13 cellular contexts compared by ENCODE assay signal in the genomic region with DNA sequence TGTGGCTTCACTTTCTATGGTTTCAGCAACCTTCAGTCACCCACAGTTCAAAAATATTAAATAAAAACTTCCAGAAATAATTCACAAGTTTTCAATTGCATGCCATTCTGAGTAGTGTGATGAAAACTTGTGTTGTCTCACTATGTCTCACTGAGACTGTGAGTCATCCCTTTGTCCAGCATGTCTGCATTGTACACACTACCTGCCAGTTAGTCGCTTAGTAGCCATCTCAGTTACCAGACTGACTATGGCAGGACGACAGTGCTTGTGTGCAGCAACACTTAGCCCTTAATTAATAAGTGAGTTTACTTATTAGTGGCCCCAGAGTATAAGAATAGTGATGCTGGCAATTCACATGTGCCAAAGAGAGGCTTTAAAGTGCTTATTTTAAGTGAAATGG. TPM values are rescaled to one million over a fixed set of nuclear protein-coding genes. Genes with fewer than 3 reads are reported as not detected.
DNase-seq lines count a peak whose midpoint lies in the region; ATAC-seq, FAIRE-seq and TF ChIP-seq lines count a peak whose summit lies in the region.
"Had no signal": no experiment of that assay in that cellular context is flagged by ENCODE, and none has a peak within 500 bp of the region (broad histone marks: within the 10 kb centered on the region; RNA-seq: fewer than 3 reads in every experiment).

No MANE protein-coding gene starts in this region.

- no peak for TF ChIP-seq CTCF in fibroblast of villous mesenchyme (IDR thresholded peaks at IDR 0.05; ENCODE audit: insufficient read depth, low read depth, low read length)
- no peak for TF ChIP-seq CTCF in WERI-Rb-1 (IDR thresholded peaks at IDR 0.05; ENCODE audit: low read depth, low read length)
- TF ChIP-seq CTCF in spleen (IDR thresholded peaks at IDR 0.05 in 8 of 11, conservative IDR thresholded peaks at IDR 0.05 in 3 of 11), result no peak

- peaks cover 5% of the 10 kb centered on the region for H3K4me1 Mint-ChIP-seq in activated naive CD4-positive, alpha-beta T cell treated with anti-CD3 and anti-CD28 coated beads for 36 hours (ENCODE audit: low read depth)
- H3K4me1 Mint-ChIP-seq: neural progenitor cell had no signal

- H3K27me3 Mint-ChIP-seq in activated naive CD4-positive, alpha-beta T cell treated with anti-CD3 and anti-CD28 coated beads for 36 hours (ENCODE audit: low read depth), result no peaks in the 10 kb centered on the region

- no peaks in the 10 kb centered on the region for H3K9me3 Mint-ChIP-seq in activated naive CD4-positive, alpha-beta T cell treated with anti-CD3 and anti-CD28 coated beads, Interleukin-2, amount 50 U/mL, for 72 hours
- no peaks in the 10 kb centered on the region for H3K9me3 Mint-ChIP-seq in activated naive CD4-positive, alpha-beta T cell treated with anti-CD3 and anti-CD28 coated beads for 36 hours
- H3K9me3 Mint-ChIP-seq: neural progenitor cell had no signal

- CTCF ChIA-PET in activated naive CD4-positive, alpha-beta T cell treated with anti-CD3 and anti-CD28 coated beads for 36 hours (lab: Charles Lee), result no interaction called here

- no peaks in the 10 kb centered on the region for H3K27me3 ChIP-seq in WERI-Rb-1 (ENCODE audit: insufficient read depth, low read depth, severe bottlenecking)
- no peaks in the 10 kb centered on the region for H3K27me3 ChIP-seq in spleen (replicated peaks in 1 of 7)
- H3K27me3 ChIP-seq: neural progenitor cell, thyroid gland had no signal

- H3K9me3 ChIP-seq in WERI-Rb-1 (ENCODE audit: severe bottlenecking) (no peaks in the 10 kb centered on the region), spleen (no peaks in the 10 kb centered on the region)
- H3K9me3 ChIP-seq: thyroid gland had no signal

- WGBS in spleen, 5 donors, result 90 to 96% (median 93%) methylated on average over 2 of the region's 2 CpGs

- ATAC-seq in activated naive CD4-positive, alpha-beta T cell treated with anti-CD3 and anti-CD28 coated beads, Interleukin-2, amount 50 U/mL, for 72 hours, result peak; percentile 78 to 95
- peak; percentile 99 for ATAC-seq in SK-N-SH treated with all-trans-retinoic acid at 6 μM for 48 hours

- H3K36me3 Mint-ChIP-seq in activated naive CD4-positive, alpha-beta T cell treated with anti-CD3 and anti-CD28 coated beads, Interleukin-2, amount 50 U/mL, for 72 hours, result peaks cover 10 to 14% of the 10 kb centered on the region in 2 donors
- H3K36me3 Mint-ChIP-seq in activated naive CD4-positive, alpha-beta T cell treated with anti-CD3 and anti-CD28 coated beads for 36 hours (ENCODE audit: low read depth), result peaks cover 24% of the 10 kb centered on the region

- intact Hi-C loops in activated naive CD4-positive, alpha-beta T cell treated with anti-CD3 and anti-CD28 coated beads for 36 hours (cut with micrococcal nuclease), result no loop called here
- intact Hi-C loops in spleen (cut with DNase I; ENCODE audit: low total_unique reads), result no loop called here

- no peak for DNase-seq in activated naive CD4-positive, alpha-beta T cell treated with anti-CD3 and anti-CD28 coated beads, Interleukin-2, amount 50 U/mL, for 72 hours (ENCODE audit: low spot score in 2 of 2)
- no peak for DNase-seq in activated naive CD4-positive, alpha-beta T cell treated with anti-CD3 and anti-CD28 coated beads for 36 hours
- DNase-seq in fibroblast of villous mesenchyme (ENCODE audit: low read depth) (peak; percentile 40), urothelium cell line (ENCODE audit: low spot score) (peak; percentile 49), NCI-H774 (lab: John Stamatoyannopoulos, UW) (no peak), WERI-Rb-1 (no peak), spleen (no peak)
- DNase-seq: stimulated activated CD4-positive, alpha-beta T cell treated with anti-CD3 and anti-CD28 coated beads, Interleukin-4, amount 100 ng/mL, for 4 hours; T-helper 1 cell; thyroid gland had no signal

- TF ChIP-seq POLR2A in spleen (IDR thresholded peaks at IDR 0.05), result no peak

- FAIRE-seq in urothelium cell line (lab: Jason Lieb, UNC), result peak; percentile 81

- H3K27ac Mint-ChIP-seq in activated naive CD4-positive, alpha-beta T cell treated with anti-CD3 and anti-CD28 coated beads, Interleukin-2, amount 50 U/mL, for 72 hours, result no peak overlapping the region
- no peak overlapping the region for H3K27ac Mint-ChIP-seq in activated naive CD4-positive, alpha-beta T cell treated with anti-CD3 and anti-CD28 coated beads for 36 hours
- H3K27ac Mint-ChIP-seq: neural progenitor cell had no signal

- H3K4me1 ChIP-seq in spleen, result no peaks in the 10 kb centered on the region
- H3K4me1 ChIP-seq: neural progenitor cell, thyroid gland had no signal

- H3K4me3 Mint-ChIP-seq in activated naive CD4-positive, alpha-beta T cell treated with anti-CD3 and anti-CD28 coated beads for 36 hours, result no peak overlapping the region
- H3K4me3 Mint-ChIP-seq: neural progenitor cell had no signal

- no peak overlapping the region for H3K4me3 ChIP-seq in fibroblast of villous mesenchyme (ENCODE audit: low read depth, low read length)
- no peak overlapping the region for H3K4me3 ChIP-seq in WERI-Rb-1 (ENCODE audit: low read depth, low read length)
- no peak overlapping the region for H3K4me3 ChIP-seq in spleen
- H3K4me3 ChIP-seq: neural progenitor cell, thyroid gland had no signal

- H3K36me3 ChIP-seq in WERI-Rb-1 (no peaks in the 10 kb centered on the region), spleen (peaks cover 0 to 93% (median 49%) of the 10 kb centered on the region in 6 donors)

- no peak overlapping the region for H3K27ac ChIP-seq in WERI-Rb-1
- no peak overlapping the region for H3K27ac ChIP-seq in spleen
- H3K27ac ChIP-seq: KMS-11, neural progenitor cell, thyroid gland had no signal

TF ChIP-seq in SK-N-SH treated with all-trans-retinoic acid at 6 μM for 48 hours, 23 proteins besides CTCF, POLR2A, EP300 and RAD21 (continues in another document):
- TF ChIP-seq TCF4 (CRISPR knock-in tag; IDR thresholded peaks at IDR 0.05; ENCODE audit: borderline replicate concordance) (no peak), ZNF565 (CRISPR knock-in tag; conservative IDR thresholded peaks at IDR 0.05; ENCODE audit: low read depth) (no peak), GLIS3 (CRISPR knock-in tag; IDR thresholded peaks at IDR 0.05) (no peak), ZNF8 (CRISPR knock-in tag; IDR thresholded peaks at IDR 0.05) (no peak), ZFP3 (CRISPR knock-in tag; IDR thresholded peaks at IDR 0.05) (no peak), ZNF70 (CRISPR knock-in tag; IDR thresholded peaks at IDR 0.05) (no peak), ESRRG (CRISPR knock-in tag; IDR thresholded peaks at IDR 0.05) (no peak), ARNTL (CRISPR knock-in tag; IDR thresholded peaks at IDR 0.05; ENCODE audit: borderline replicate concordance, low read depth) (no peak), CSDC2 (CRISPR knock-in tag; IDR thresholded peaks at IDR 0.05) (no peak)
- TF ChIP-seq, protein P1, sequence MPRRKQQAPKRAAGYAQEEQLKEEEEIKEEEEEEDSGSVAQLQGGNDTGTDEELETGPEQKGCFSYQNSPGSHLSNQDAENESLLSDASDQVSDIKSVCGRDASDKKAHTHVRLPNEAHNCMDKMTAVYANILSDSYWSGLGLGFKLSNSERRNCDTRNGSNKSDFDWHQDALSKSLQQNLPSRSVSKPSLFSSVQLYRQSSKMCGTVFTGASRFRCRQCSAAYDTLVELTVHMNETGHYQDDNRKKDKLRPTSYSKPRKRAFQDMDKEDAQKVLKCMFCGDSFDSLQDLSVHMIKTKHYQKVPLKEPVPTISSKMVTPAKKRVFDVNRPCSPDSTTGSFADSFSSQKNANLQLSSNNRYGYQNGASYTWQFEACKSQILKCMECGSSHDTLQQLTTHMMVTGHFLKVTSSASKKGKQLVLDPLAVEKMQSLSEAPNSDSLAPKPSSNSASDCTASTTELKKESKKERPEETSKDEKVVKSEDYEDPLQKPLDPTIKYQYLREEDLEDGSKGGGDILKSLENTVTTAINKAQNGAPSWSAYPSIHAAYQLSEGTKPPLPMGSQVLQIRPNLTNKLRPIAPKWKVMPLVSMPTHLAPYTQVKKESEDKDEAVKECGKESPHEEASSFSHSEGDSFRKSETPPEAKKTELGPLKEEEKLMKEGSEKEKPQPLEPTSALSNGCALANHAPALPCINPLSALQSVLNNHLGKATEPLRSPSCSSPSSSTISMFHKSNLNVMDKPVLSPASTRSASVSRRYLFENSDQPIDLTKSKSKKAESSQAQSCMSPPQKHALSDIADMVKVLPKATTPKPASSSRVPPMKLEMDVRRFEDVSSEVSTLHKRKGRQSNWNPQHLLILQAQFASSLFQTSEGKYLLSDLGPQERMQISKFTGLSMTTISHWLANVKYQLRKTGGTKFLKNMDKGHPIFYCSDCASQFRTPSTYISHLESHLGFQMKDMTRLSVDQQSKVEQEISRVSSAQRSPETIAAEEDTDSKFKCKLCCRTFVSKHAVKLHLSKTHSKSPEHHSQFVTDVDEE (CRISPR knock-in tag; IDR thresholded peaks at IDR 0.05), result no peak
- TF ChIP-seq, protein P2, sequence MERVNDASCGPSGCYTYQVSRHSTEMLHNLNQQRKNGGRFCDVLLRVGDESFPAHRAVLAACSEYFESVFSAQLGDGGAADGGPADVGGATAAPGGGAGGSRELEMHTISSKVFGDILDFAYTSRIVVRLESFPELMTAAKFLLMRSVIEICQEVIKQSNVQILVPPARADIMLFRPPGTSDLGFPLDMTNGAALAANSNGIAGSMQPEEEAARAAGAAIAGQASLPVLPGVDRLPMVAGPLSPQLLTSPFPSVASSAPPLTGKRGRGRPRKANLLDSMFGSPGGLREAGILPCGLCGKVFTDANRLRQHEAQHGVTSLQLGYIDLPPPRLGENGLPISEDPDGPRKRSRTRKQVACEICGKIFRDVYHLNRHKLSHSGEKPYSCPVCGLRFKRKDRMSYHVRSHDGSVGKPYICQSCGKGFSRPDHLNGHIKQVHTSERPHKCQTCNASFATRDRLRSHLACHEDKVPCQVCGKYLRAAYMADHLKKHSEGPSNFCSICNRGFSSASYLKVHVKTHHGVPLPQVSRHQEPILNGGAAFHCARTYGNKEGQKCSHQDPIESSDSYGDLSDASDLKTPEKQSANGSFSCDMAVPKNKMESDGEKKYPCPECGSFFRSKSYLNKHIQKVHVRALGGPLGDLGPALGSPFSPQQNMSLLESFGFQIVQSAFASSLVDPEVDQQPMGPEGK (CRISPR knock-in tag; IDR thresholded peaks at IDR 0.05; ENCODE audit: borderline replicate concordance), result no peak

RNA-seq across cellular contexts. Expression of a gene that starts 22.5 kb away (rescaled TPM):
- total RNA-seq in activated naive CD4-positive, alpha-beta T cell treated with anti-CD3 and anti-CD28 coated beads, Interleukin-2, amount 50 U/mL, for 72 hours, result 10 to 100 TPM in 1 of 2 donors, 1 to 10 TPM in 1; 9.0 to 25.3 TPM
- total RNA-seq in activated naive CD4-positive, alpha-beta T cell treated with anti-CD3 and anti-CD28 coated beads for 36 hours, result 10 to 100 TPM; 10.3 to 13.7 TPM
- total RNA-seq in fibroblast of villous mesenchyme, result 15.1 and 22.0 TPM in 2 replicates
- 10 to 100 TPM; 25.8 to 48.6 (median 37.4) TPM for total RNA-seq in spleen
- 1 to 10 TPM; 3.0 to 4.8 (median 4.8) TPM for polyA plus RNA-seq in spleen

RNA-seq across cellular contexts. Expression of a gene that starts 27.7 kb away (rescaled TPM):
- total RNA-seq in activated naive CD4-positive, alpha-beta T cell treated with anti-CD3 and anti-CD28 coated beads, Interleukin-2, amount 50 U/mL, for 72 hours, result under 1 TPM; 0.20 to 0.31 TPM
- total RNA-seq in activated naive CD4-positive, alpha-beta T cell treated with anti-CD3 and anti-CD28 coated beads for 36 hours, result under 1 TPM; 0.47 to 0.79 TPM
- total RNA-seq in fibroblast of villous mesenchyme (0.43 and 0.64 TPM in 2 replicates), spleen (1 to 10 TPM in 5 of 7 donors, under 1 TPM in 2; 0.60 to 3.9 (median 1.2) TPM)
- under 1 TPM; 0.02 to 0.13 (median 0.03) TPM for polyA plus RNA-seq in spleen

Comparison
In these comparisons a context has a peak if more than half of its experiments do, and no peak if none do; other contexts are left out.
1. DNase-seq: peak in fibroblast of villous mesenchyme (single experiment) and urothelium cell line (single experiment); none in activated naive CD4-positive, alpha-beta T cell treated with anti-CD3 and anti-CD28 coated beads, Interleukin-2, amount 50 U/mL, for 72 hours (0 of 2), activated naive CD4-positive, alpha-beta T cell treated with anti-CD3 and anti-CD28 coated beads for 36 hours (single experiment), NCI-H774 (single experiment), WERI-Rb-1 (single experiment) and spleen (single experiment).